In genomic region chr13:90700340-90700739, GRCh38 we compare ENCODE assay signal across 1 cellular context.
TF ChIP-seq lines count a peak whose summit lies in the region.

No MANE protein-coding gene starts in this region.

TF ChIP-seq in K562, 482 proteins besides CTCF, POLR2A, EP300 and RAD21 (continued from another document):
- TF ChIP-seq THAP12 (CRISPR knock-in tag; IDR thresholded peaks at IDR 0.05): no peak
- no peak for TF ChIP-seq TAF1 (IDR thresholded peaks at IDR 0.05; ENCODE audit: control insufficient read depth, extremely low read depth, insufficient read depth, low read length, severe bottlenecking)
- TF ChIP-seq STAG1 (CRISPR knock-in tag; IDR thresholded peaks at IDR 0.05; ENCODE audit: borderline replicate concordance): peak; percentile 53; the same call in 1 of the 2 replicates
- TF ChIP-seq STAT5B (CRISPR knock-in tag; IDR thresholded peaks at IDR 0.05): no peak
- no peak for TF ChIP-seq MXD1 (CRISPR knock-in tag; IDR thresholded peaks at IDR 0.05; ENCODE audit: borderline replicate concordance, poor library complexity, severe bottlenecking)
- no peak for TF ChIP-seq ZBTB12 (CRISPR knock-in tag; IDR thresholded peaks at IDR 0.05)
- no peak for TF ChIP-seq TAF9B (IDR thresholded peaks at IDR 0.05; ENCODE audit: partially characterized antibody)
- no peak for TF ChIP-seq SMARCC2 (IDR thresholded peaks at IDR 0.05; ENCODE audit: low read depth)
- TF ChIP-seq ZNF175 (CRISPR knock-in tag; IDR thresholded peaks at IDR 0.05; ENCODE audit: low read depth): no peak
- no peak for TF ChIP-seq JUNB (CRISPR knock-in tag; conservative IDR thresholded peaks at IDR 0.05)
- no peak for TF ChIP-seq CHD2 (IDR thresholded peaks at IDR 0.05; ENCODE audit: low read depth, low read length)
- TF ChIP-seq ZNF263 (CRISPR knock-in tag; IDR thresholded peaks at IDR 0.05; ENCODE audit: borderline replicate concordance): no peak
- TF ChIP-seq ZNF121 (CRISPR knock-in tag; conservative IDR thresholded peaks at IDR 0.05): no peak
TF ChIP-seq in K562: peak in this region for 6.
